In the genomic region with DNA sequence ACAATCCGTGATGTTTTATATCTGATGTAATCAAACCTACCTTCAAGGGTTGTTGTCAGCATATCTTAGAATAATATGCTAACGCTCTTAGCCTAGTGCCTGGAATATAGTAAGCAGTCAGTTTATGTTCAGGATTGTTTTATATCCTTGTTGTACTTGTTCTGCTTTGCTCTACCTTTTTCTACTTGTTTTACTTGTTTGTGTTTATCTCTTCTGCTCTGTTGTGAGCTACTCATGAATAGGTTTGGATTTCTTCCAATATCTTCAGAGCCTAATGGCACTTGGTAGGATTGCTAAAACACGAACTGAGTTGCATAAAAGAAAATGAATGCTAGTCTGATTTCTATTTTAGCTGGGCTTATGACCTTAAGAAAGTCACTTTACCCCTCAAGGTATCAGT, we compare ENCODE assay signal across 19 cellular contexts. TPM values are rescaled to one million over a fixed set of nuclear protein-coding genes. Genes with fewer than 3 reads are reported as not detected.
A peak's percentile ranks its signal among the peaks of the same experiment; 100 is the strongest.
DNase-seq lines count a peak whose midpoint lies in the region; ATAC-seq and TF ChIP-seq lines count a peak whose summit lies in the region.
"Had no signal": no experiment of that assay in that cellular context is flagged by ENCODE, and none has a peak within 500 bp of the region (broad histone marks: within the 10 kb centered on the region; RNA-seq: fewer than 3 reads in every experiment).

No MANE protein-coding gene starts in this region.

- no peaks in the 10 kb centered on the region for H4K20me1 ChIP-seq in smooth muscle cell (ENCODE audit: low read depth)

- H2AFZ ChIP-seq in smooth muscle cell (ENCODE audit: low read depth): no peak overlapping the region

- H3K36me3 ChIP-seq in esophagus squamous epithelium: no peaks in the 10 kb centered on the region
- no peaks in the 10 kb centered on the region for H3K36me3 ChIP-seq in smooth muscle cell (ENCODE audit: low read depth)
- no peaks in the 10 kb centered on the region for H3K36me3 ChIP-seq in spleen
- H3K36me3 ChIP-seq: thyroid gland had no signal

- DNase-seq in SIG-M5 treated with dmso at 0.1 percent for 504 hours (lab: John Stamatoyannopoulos, UW; ENCODE audit: unreplicated experiment): peak; percentile 46
- no peak for DNase-seq in SIG-M5 (lab: John Stamatoyannopoulos, UW)
- peak; percentile 12 for DNase-seq in NCI-H510A (lab: John Stamatoyannopoulos, UW)
- no peak for DNase-seq in esophagus squamous epithelium (lab: John Stamatoyannopoulos, UW)
- DNase-seq in smooth muscle cell (lab: John Stamatoyannopoulos, UW; ENCODE audit: unreplicated experiment): no peak
- DNase-seq in spleen: no peak
- no peak for DNase-seq in kidney glomerular epithelial cell (lab: John Stamatoyannopoulos, UW)
- DNase-seq: activated CD4-positive, CD25-positive, alpha-beta regulatory T cell treated with anti-CD3 and anti-CD28 coated beads, Interleukin-2, amount 50 U/mL, for 72 hours; aorta; C1 segment of cervical spinal cord; DMS153; endodermal cell; midbrain; NCI-H1694; NCI-H526 treated with DMSO at 0.1 percent for 48 hours; thyroid gland had no signal

- TF ChIP-seq POLR2A in esophagus squamous epithelium (IDR thresholded peaks at IDR 0.05): no peak
- TF ChIP-seq POLR2A in spleen (IDR thresholded peaks at IDR 0.05): no peak

- no peaks in the 10 kb centered on the region for H3K79me2 ChIP-seq in smooth muscle cell (ENCODE audit: low read depth)

- H3K27ac ChIP-seq in esophagus squamous epithelium (peak overlapping the region in 3 of 4 donors; percentile 74 to 83 (median 75)), smooth muscle cell (ENCODE audit: low read depth) (peak overlapping the region; percentile 95), spleen (no peak overlapping the region)
- H3K27ac ChIP-seq: thyroid gland had no signal

- no peak overlapping the region for H3K4me3 ChIP-seq in esophagus squamous epithelium
- H3K4me3 ChIP-seq in smooth muscle cell: no peak overlapping the region
- no peak overlapping the region for H3K4me3 ChIP-seq in spleen
- H3K4me3 ChIP-seq: thyroid gland had no signal

- 32 to 50% methylated on average over 3 of the region's 3 CpGs for WGBS in esophagus squamous epithelium, 2 donors
- 64% methylated on average over 3 of the region's 3 CpGs for WGBS in smooth muscle cell (ENCODE audit: low lambda C conversion rate)
- 75 to 86% (median 79%) methylated on average over 3 of the region's 3 CpGs for WGBS in spleen, 5 donors

- peaks cover 0 to 4% (median 0%) of the 10 kb centered on the region in 3 donors for H3K4me1 ChIP-seq in esophagus squamous epithelium
- no peaks in the 10 kb centered on the region for H3K4me1 ChIP-seq in smooth muscle cell (ENCODE audit: low read depth)
- H3K4me1 ChIP-seq in spleen: no peaks in the 10 kb centered on the region

- H3K4me2 ChIP-seq in smooth muscle cell: no peak overlapping the region

- no peaks in the 10 kb centered on the region for H3K27me3 ChIP-seq in esophagus squamous epithelium
- H3K27me3 ChIP-seq in smooth muscle cell (ENCODE audit: low read depth): no peaks in the 10 kb centered on the region
- no peaks in the 10 kb centered on the region for H3K27me3 ChIP-seq in spleen (replicated peaks in 1 of 7)
- H3K27me3 ChIP-seq: thyroid gland had no signal

- intact Hi-C loops in esophagus squamous epithelium (cut with DNase I) (no loop called here), spleen (cut with DNase I; ENCODE audit: low total_unique reads) (no loop called here)

- peak overlapping the region; percentile 80 for H3K9ac ChIP-seq in smooth muscle cell (ENCODE audit: low read depth)

- no peak for ATAC-seq in HG03442 (IDR thresholded peaks at IDR 0.05; ENCODE audit: unreplicated experiment)

- no peaks in the 10 kb centered on the region for H3K9me3 ChIP-seq in esophagus squamous epithelium
- no peaks in the 10 kb centered on the region for H3K9me3 ChIP-seq in smooth muscle cell (replicated peaks; ENCODE audit: low read depth)
- no peaks in the 10 kb centered on the region for H3K9me3 ChIP-seq in spleen
- H3K9me3 ChIP-seq: thyroid gland had no signal

- TF ChIP-seq CTCF in esophagus squamous epithelium (IDR thresholded peaks at IDR 0.05) (no peak), smooth muscle cell (IDR thresholded peaks at IDR 0.05; ENCODE audit: borderline replicate concordance, insufficient read depth, poor library complexity, severe bottlenecking) (no peak), spleen (IDR thresholded peaks at IDR 0.05 in 8 of 11, conservative IDR thresholded peaks at IDR 0.05 in 3 of 11) (no peak)

- H3F3A ChIP-seq in smooth muscle cell (ENCODE audit: low read depth): no peaks in the 10 kb centered on the region

RNA-seq across cellular contexts. Expression of gene DNAH8, which starts 40.1 kb away (rescaled TPM):
- total RNA-seq in esophagus squamous epithelium (under 1 TPM in 2 of 4 donors, not detected in 2; under 0.01 to 0.03 TPM), smooth muscle cell (not detected in 2 replicates), spleen (10 to 100 TPM in 2 of 7 donors, 1 to 10 TPM in 5; 1.7 to 15.6 (median 6.3) TPM)
- polyA plus RNA-seq in smooth muscle cell (not detected in 2 replicates), spleen (under 1 TPM; 0.20 to 0.51 (median 0.46) TPM)
- total RNA-seq: A673, endodermal cell, kidney epithelial cell had no signal

RNA-seq across cellular contexts. Expression of gene GLO1, which starts 52.3 kb away (rescaled TPM):
- total RNA-seq in esophagus squamous epithelium (100 to 1,000 TPM in 1 of 4 donors, 10 to 100 TPM in 3; 53.4 to 104 (median 76.1) TPM), smooth muscle cell (204 and 224 TPM in 2 replicates), spleen (100 to 1,000 TPM in 1 of 7 donors, 10 to 100 TPM in 6; 39.9 to 113 (median 58.2) TPM)
- polyA plus RNA-seq in smooth muscle cell (143 and 147 TPM in 2 replicates), spleen (100 to 1,000 TPM in 1 of 3 donors, 10 to 100 TPM in 2; 67.0 to 106 (median 94.0) TPM)

Comparison
In these comparisons a context has a peak if more than half of its experiments do, and no peak if none do; other contexts are left out.
1. DNase-seq: peak in SIG-M5 treated with dmso at 0.1 percent for 504 hours (single experiment) and NCI-H510A (single experiment); none in SIG-M5 (single experiment), esophagus squamous epithelium (single experiment), smooth muscle cell (single experiment), spleen (single experiment) and kidney glomerular epithelial cell (single experiment).
2. H3K27ac ChIP-seq: peak in esophagus squamous epithelium (3 of 4) and smooth muscle cell (single experiment); none in spleen (0 of 8).